ENCODE assay signal across 21 cellular contexts in genomic region chr6:72260489-72260888, GRCh38.
A peak's percentile ranks its signal among the peaks of the same experiment; 100 is the strongest.
DNase-seq lines count a peak whose midpoint lies in the region; ATAC-seq and TF ChIP-seq lines count a peak whose summit lies in the region.
"Had no signal": no experiment of that assay in that cellular context is flagged by ENCODE, and none has a peak within 500 bp of the region (broad histone marks: within the 10 kb centered on the region; RNA-seq: fewer than 3 reads in every experiment).

No MANE protein-coding gene starts in this region.

- no peak for TF ChIP-seq CTCF in AG04449 (IDR thresholded peaks at IDR 0.05; ENCODE audit: insufficient read depth, low read length, missing control alignments)
- TF ChIP-seq CTCF in brain microvascular endothelial cell (IDR thresholded peaks at IDR 0.05; ENCODE audit: low read depth, low read length, missing control alignments) = no peak

- H2AK5ac ChIP-seq in mesendoderm (ENCODE audit: low read length) = no peak overlapping the region

- H3K36me3 ChIP-seq in brain microvascular endothelial cell (replicated peaks) (no peaks in the 10 kb centered on the region), mesendoderm (ENCODE audit: control insufficient read depth, insufficient read depth, low read length) (no peaks in the 10 kb centered on the region)
- H3K36me3 ChIP-seq: adrenal gland; BLaER1 treated with 17β-estradiol and CSF1 and Interleukin-3, amounts not matched to agents 10 nM and 100 nM; cardiac muscle cell; tibial artery had no signal

- H2BK5ac ChIP-seq in mesendoderm (ENCODE audit: low read length) = no peak overlapping the region

- H3K23ac ChIP-seq in mesendoderm (ENCODE audit: low read length) = no peak overlapping the region

- no peaks in the 10 kb centered on the region for H3K4me1 ChIP-seq in mesendoderm (ENCODE audit: control insufficient read depth, low read depth, low read length)
- H3K4me1 ChIP-seq: adrenal gland; BLaER1 treated with 17β-estradiol and CSF1 and Interleukin-3, amounts not matched to agents 10 nM and 100 nM had no signal

- H3K56ac ChIP-seq in mesendoderm (ENCODE audit: low read length) = no peak overlapping the region

- in situ Hi-C loops in brain microvascular endothelial cell (cut with HindIII; ENCODE audit: low pct_ligation_motif_present, low sequenced_read_pairs) = no loop called here

- POLR2A ChIA-PET in AG04449 (lab: Yijun Ruan, JAX) = interaction anchor here (0.6 to 1.0 kb wide), 2 partner anchors 26 to 792 kb away, joined by 3 read pairs; no protein-coding TSS in a partner anchor

- no peak overlapping the region for H4K8ac ChIP-seq in mesendoderm (ENCODE audit: low read depth, low read length)

- no peak overlapping the region for H4K5ac ChIP-seq in mesendoderm (ENCODE audit: low read length)

- no peaks in the 10 kb centered on the region for H3K79me2 ChIP-seq in mesendoderm (ENCODE audit: control insufficient read depth, insufficient read depth, low read length)

- CTCF ChIA-PET in AG04449 (lab: Yijun Ruan, JAX) = interaction anchor here (1.4 to 3.4 kb wide), 3 partner anchors 9 to 151 kb away, joined by 3 to 16 read pairs (median 7); no protein-coding TSS in a partner anchor

- no peak overlapping the region for H3K18ac ChIP-seq in mesendoderm (ENCODE audit: low read length)

- DNase-seq in AG04449 (ENCODE audit: low read depth, low spot score) (peak; percentile 12), LHCN-M2 (ENCODE audit: low read depth) (peak; percentile 49), brain microvascular endothelial cell (peak; percentile 27), kidney glomerular epithelial cell (lab: John Stamatoyannopoulos, UW) (peak; percentile 17), NCI-H82 (lab: John Stamatoyannopoulos, UW) (no peak), mesendoderm (no peak)
- DNase-seq: activated CD4-positive, alpha-beta memory T cell treated with anti-CD3 and anti-CD28 coated beads, Interleukin-2, amount 10 ng/mL, durations not matched to agents 7 days and 5 days; activated gamma-delta T cell; activated T-cell treated with anti-CD3 and anti-CD28 coated beads for 4 hours; adrenal gland; left cardiac atrium; naive thymus-derived CD4-positive, alpha-beta T cell; NCI-H1436 treated with DMSO at 0.1 percent for 48 hours; NCI-H510A; occipital lobe; retina; tibial artery had no signal

- H3K27me3 ChIP-seq in brain microvascular endothelial cell (replicated peaks) = no peaks in the 10 kb centered on the region
- H3K27me3 ChIP-seq in mesendoderm (ENCODE audit: insufficient read depth, low read length, poor library complexity) = no peaks in the 10 kb centered on the region
- H3K27me3 ChIP-seq: adrenal gland; BLaER1 treated with 17β-estradiol and CSF1 and Interleukin-3, amounts not matched to agents 10 nM and 100 nM; cardiac muscle cell; tibial artery had no signal

- H3K79me1 ChIP-seq in mesendoderm (ENCODE audit: low read length) = no peaks in the 10 kb centered on the region

- H3K4me2 ChIP-seq in mesendoderm (ENCODE audit: low read length) = no peak overlapping the region
- H3K4me2 ChIP-seq: BLaER1 treated with 17β-estradiol and CSF1 and Interleukin-3, amounts not matched to agents 10 nM and 100 nM had no signal

- no CpG with 5 or more reads among the region's 3 CpGs for WGBS in mesendoderm (ENCODE audit: extremely low coverage, insufficient coverage, low lambda C conversion rate)

- H2BK120ac ChIP-seq in mesendoderm (ENCODE audit: low read depth, low read length) = no peak overlapping the region

- no peak overlapping the region for H3K9ac ChIP-seq in mesendoderm (ENCODE audit: low read length)
- H3K9ac ChIP-seq: BLaER1 treated with 17β-estradiol and CSF1 and Interleukin-3, amounts not matched to agents 10 nM and 100 nM had no signal

- H3K4me3 ChIP-seq in AG04449 (ENCODE audit: low read depth, low read length) (no peak overlapping the region; the same call in 1 of the 2 replicates), brain microvascular endothelial cell (ENCODE audit: low read depth, low read length) (no peak overlapping the region), mesendoderm (ENCODE audit: low read length) (no peak overlapping the region)
- H3K4me3 ChIP-seq: adrenal gland; BLaER1 treated with 17β-estradiol and CSF1 and Interleukin-3, amounts not matched to agents 10 nM and 100 nM; cardiac muscle cell; tibial artery had no signal

- ATAC-seq in HG03175 (IDR thresholded peaks at IDR 0.05; ENCODE audit: unreplicated experiment) (no peak), HG03571 (IDR thresholded peaks at IDR 0.05; ENCODE audit: unreplicated experiment) (no peak)
- ATAC-seq: left cardiac atrium; naive thymus-derived CD4-positive, alpha-beta T cell had no signal

- H3K27ac ChIP-seq in brain microvascular endothelial cell = peak overlapping the region; percentile 4
- H3K27ac ChIP-seq in mesendoderm (ENCODE audit: low read depth, low read length) = no peak overlapping the region
- H3K27ac ChIP-seq: adrenal gland; BLaER1 treated with 17β-estradiol and CSF1 and Interleukin-3, amounts not matched to agents 10 nM and 100 nM; cardiac muscle cell; tibial artery had no signal

- H3K4ac ChIP-seq in mesendoderm (ENCODE audit: low read depth, low read length) = no peak overlapping the region

- no peak overlapping the region for H2BK15ac ChIP-seq in mesendoderm (replicated peaks; ENCODE audit: low read depth)

Comparison
In these comparisons a context has a peak if more than half of its experiments do, and no peak if none do; other contexts are left out.
1. DNase-seq: peak in AG04449 (single experiment), LHCN-M2 (single experiment), brain microvascular endothelial cell (single experiment) and kidney glomerular epithelial cell (single experiment); none in NCI-H82 (single experiment) and mesendoderm (single experiment).